ENCODE assay signal across 8 cellular contexts in the genomic region with DNA sequence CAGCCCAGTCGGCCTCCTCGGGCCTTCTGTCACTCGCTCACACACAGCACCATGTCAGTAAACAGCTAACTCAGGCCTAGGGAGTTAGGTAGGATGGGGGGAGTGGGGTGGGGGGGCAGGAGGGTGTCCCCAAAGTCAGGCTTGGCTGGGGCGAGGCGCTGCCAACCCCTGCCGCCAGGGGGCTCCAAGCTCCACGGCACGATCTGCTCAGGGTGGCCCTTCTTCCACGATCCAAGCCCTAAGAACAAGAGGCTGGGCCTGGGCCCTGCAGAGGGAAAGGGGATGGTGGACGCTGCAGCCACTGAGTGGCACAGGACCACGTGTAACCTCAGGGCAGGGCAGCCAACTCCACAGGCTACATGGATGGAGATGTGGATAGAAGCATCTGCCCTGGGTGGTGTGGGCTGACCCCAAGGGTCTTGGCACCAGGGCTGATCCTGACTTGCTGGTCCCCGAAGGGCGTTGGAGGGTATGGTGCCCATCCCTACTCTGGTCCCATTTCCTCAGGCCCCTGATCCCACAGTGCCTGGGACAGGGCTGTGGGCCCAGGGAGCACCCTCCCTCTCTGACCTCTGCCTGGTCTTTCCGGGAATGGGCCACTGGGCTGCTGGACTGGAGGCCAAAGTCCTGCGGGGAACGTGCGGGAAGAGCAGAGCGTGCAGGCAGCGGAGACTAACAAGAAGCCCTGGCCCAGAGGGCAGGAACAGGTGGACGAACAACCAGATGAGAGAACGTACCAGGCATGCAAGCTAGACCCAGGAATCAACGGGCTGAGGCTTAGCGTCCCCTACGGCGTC. TPM values are rescaled to one million over a fixed set of nuclear protein-coding genes. Genes with fewer than 3 reads are reported as not detected.
DNase-seq lines count a peak whose midpoint lies in the region; ATAC-seq and TF ChIP-seq lines count a peak whose summit lies in the region.

No MANE protein-coding gene starts in this region.

- H3K4me3 ChIP-seq in AG09309 (ENCODE audit: control insufficient read depth, low read depth, low read length) (no peak overlapping the region), Panc1 (ENCODE audit: low read depth in 2 of 2, low read length in 2 of 2) (no peak overlapping the region), foreskin fibroblast (ENCODE audit: low read depth in 1 of 2, low read length in 2 of 2) (no peak overlapping the region), tibial nerve (no peak overlapping the region)

- H3K27me3 Mint-ChIP-seq in activated T-helper 17 cell treated with anti-CD3 and anti-CD28 coated beads, Interleukin-2, amount 50 U/mL, for 72 hours, result no peaks in the 10 kb centered on the region
- H3K27me3 Mint-ChIP-seq in osteocyte (ENCODE audit: unreplicated experiment), result no peaks in the 10 kb centered on the region

- in situ Hi-C loops in Panc1 (cut with HindIII; ENCODE audit: low pct_unique_long_range_greater_than_20kb, low sequenced_read_pairs), result no loop called here

- intact Hi-C loops in Panc1 (cut with micrococcal nuclease; ENCODE audit: unreplicated experiment), result loop anchor here (5.0 kb wide), 1 partner anchor 42 kb away; no protein-coding TSS in a partner anchor

- H3K4me3 Mint-ChIP-seq in activated T-helper 17 cell treated with anti-CD3 and anti-CD28 coated beads, Interleukin-2, amount 50 U/mL, for 72 hours, result no peak overlapping the region
- no peak overlapping the region for H3K4me3 Mint-ChIP-seq in osteocyte (ENCODE audit: unreplicated experiment)

- BruUV-seq in Panc1 (replicated peaks; lab: Mats Ljungman, UMichigan), result no TSS peak

- 51 to 55% methylated on average over 22 to 25 of the region's 25 CpGs for WGBS in tibial nerve, 2 donors

- peak; percentile 7 for DNase-seq in AG09309 (ENCODE audit: low read depth)
- peak; percentile 91 for DNase-seq in GM20000 (ENCODE audit: low spot score)
- no peak for DNase-seq in Panc1 (ENCODE audit: low read depth, low spot score)
- peak; percentile 38 to 78 for DNase-seq in foreskin fibroblast
- no peak for DNase-seq in osteocyte (ENCODE audit: extremely low spot score, unreplicated experiment)
- DNase-seq in tibial nerve (ENCODE audit: low spot score in 2 of 2), result peak; percentile 52 to 72

- TF ChIP-seq CTCF in AG09309 (IDR thresholded peaks at IDR 0.05; ENCODE audit: control insufficient read depth, insufficient read depth, low read depth, low read length, missing control alignments), result peak; percentile 93
- peak; percentile 89 for TF ChIP-seq CTCF in GM20000 (IDR thresholded peaks at IDR 0.05; ENCODE audit: extremely low read depth, missing control alignments)
- TF ChIP-seq CTCF in Panc1 (IDR thresholded peaks at IDR 0.05), result peak; percentile 94
- peak; percentile 84 for TF ChIP-seq CTCF in foreskin fibroblast (IDR thresholded peaks at IDR 0.05; ENCODE audit: low read depth, low read length)
- TF ChIP-seq CTCF in osteocyte (IDR thresholded peaks at IDR 0.05), result peak; percentile 96
- peak; percentile 93 to 98 (median 96) for TF ChIP-seq CTCF in tibial nerve (IDR thresholded peaks at IDR 0.05)

- TF ChIP-seq EP300 in tibial nerve (IDR thresholded peaks at IDR 0.05), result peak in 1 of 2 donors; percentile 4

- H3K9me3 Mint-ChIP-seq in activated T-helper 17 cell treated with anti-CD3 and anti-CD28 coated beads, Interleukin-2, amount 50 U/mL, for 72 hours, result no peaks in the 10 kb centered on the region
- no peaks in the 10 kb centered on the region for H3K9me3 Mint-ChIP-seq in osteocyte (ENCODE audit: unreplicated experiment)

- no peaks in the 10 kb centered on the region for H3K4me1 Mint-ChIP-seq in activated T-helper 17 cell treated with anti-CD3 and anti-CD28 coated beads, Interleukin-2, amount 50 U/mL, for 72 hours
- H3K4me1 Mint-ChIP-seq in osteocyte (ENCODE audit: unreplicated experiment), result peaks cover 11% of the 10 kb centered on the region

- CTCF ChIA-PET in Panc1 (lab: Charles Lee), result interaction anchor here (0.6 to 2.0 kb wide), 3 partner anchors 30 to 524 kb away, joined by 4 to 10 read pairs (median 5); no protein-coding TSS in a partner anchor

- TF ChIP-seq POLR2A in tibial nerve (IDR thresholded peaks at IDR 0.05), result no peak

- H3K4me1 ChIP-seq in Panc1 (ENCODE audit: control insufficient read depth, insufficient read depth, low read length) (peaks cover 11% of the 10 kb centered on the region), tibial nerve (peaks cover 0 to 41% (median 8%) of the 10 kb centered on the region in 4 donors)

- H3K27ac ChIP-seq in Panc1 (ENCODE audit: low read length) (no peak overlapping the region), tibial nerve (peak overlapping the region in 3 of 4 donors; percentile 46 to 73 (median 69))

- POLR2A ChIA-PET in Panc1 (lab: Charles Lee), result interaction anchor here (0.6 kb wide), 1 partner anchor 173 kb away, joined by 3 read pairs; no protein-coding TSS in a partner anchor

- peak; percentile 77 for ATAC-seq in Panc1
- peak; percentile 84 for ATAC-seq in activated T-helper 17 cell treated with anti-CD3 and anti-CD28 coated beads, Interleukin-2, amount 50 U/mL, for 72 hours (replicated peaks)
- no peak for ATAC-seq in GM18520 (IDR thresholded peaks at IDR 0.05; ENCODE audit: unreplicated experiment)

- H3K36me3 Mint-ChIP-seq in activated T-helper 17 cell treated with anti-CD3 and anti-CD28 coated beads, Interleukin-2, amount 50 U/mL, for 72 hours (ENCODE audit: low read depth), result peaks cover 11% of the 10 kb centered on the region
- peaks cover 7% of the 10 kb centered on the region for H3K36me3 Mint-ChIP-seq in osteocyte (ENCODE audit: unreplicated experiment)

- no peaks in the 10 kb centered on the region for H3K36me3 ChIP-seq in Panc1 (ENCODE audit: control insufficient read depth, insufficient read depth, low read length)
- H3K36me3 ChIP-seq in tibial nerve, result peaks cover 0 to 86% (median 5%) of the 10 kb centered on the region in 3 donors

- no peak overlapping the region for H3K27ac Mint-ChIP-seq in activated T-helper 17 cell treated with anti-CD3 and anti-CD28 coated beads, Interleukin-2, amount 50 U/mL, for 72 hours
- H3K27ac Mint-ChIP-seq in osteocyte (ENCODE audit: unreplicated experiment), result no peak overlapping the region

- H3K9me3 ChIP-seq in Panc1 (ENCODE audit: control insufficient read depth, insufficient read depth, low read depth, low read length) (no peaks in the 10 kb centered on the region), tibial nerve (no peaks in the 10 kb centered on the region)

- H3K27me3 ChIP-seq in Panc1 (ENCODE audit: control insufficient read depth, insufficient read depth, low read length) (no peaks in the 10 kb centered on the region), tibial nerve (no peaks in the 10 kb centered on the region)

RNA-seq across cellular contexts. Expression of a gene that starts 29.1 kb away (rescaled TPM):
- total RNA-seq in Panc1 (2021; ENCODE audit: unreplicated experiment) (29.5 TPM), osteocyte (12.6 and 13.1 TPM in 2 replicates), tibial nerve (10 to 100 TPM; 34.8 to 40.6 (median 37.8) TPM)
- 38.4 TPM for polyA plus RNA-seq in Panc1 (2012; ENCODE audit: insufficient read length)
- 10 to 100 TPM; 14.1 to 21.4 TPM for total RNA-seq in activated T-helper 17 cell treated with anti-CD3 and anti-CD28 coated beads, Interleukin-2, amount 50 U/mL, for 72 hours

RNA-seq across cellular contexts. Expression of a gene that starts 29.1 kb away (rescaled TPM):
- total RNA-seq in Panc1 (2021; ENCODE audit: unreplicated experiment), result 108 TPM
- polyA plus RNA-seq in Panc1 (2012; ENCODE audit: insufficient read length), result 251 TPM
- total RNA-seq in activated T-helper 17 cell treated with anti-CD3 and anti-CD28 coated beads, Interleukin-2, amount 50 U/mL, for 72 hours, result 100 to 1,000 TPM in 1 of 2 donors, 10 to 100 TPM in 1; 53.4 to 133 TPM
- 92.1 and 94.1 TPM in 2 replicates for total RNA-seq in osteocyte
- total RNA-seq in tibial nerve, result 100 to 1,000 TPM; 212 to 306 (median 240) TPM

RNA-seq across cellular contexts. Expression of a gene that starts 45.9 kb away (rescaled TPM):
- total RNA-seq in Panc1 (2021; ENCODE audit: unreplicated experiment) (8.2 TPM), osteocyte (26.5 and 29.3 TPM in 2 replicates), tibial nerve (10 to 100 TPM; 47.5 to 98.3 (median 80.6) TPM)
- 11.1 TPM for polyA plus RNA-seq in Panc1 (2012; ENCODE audit: insufficient read length)
- total RNA-seq in activated T-helper 17 cell treated with anti-CD3 and anti-CD28 coated beads, Interleukin-2, amount 50 U/mL, for 72 hours, result 1 to 10 TPM; 1.0 to 1.2 TPM

RNA-seq across cellular contexts. Expression of a gene that starts 50.2 kb away (rescaled TPM):
- 32.2 TPM for total RNA-seq in Panc1 (2021; ENCODE audit: unreplicated experiment)
- 38.0 TPM for polyA plus RNA-seq in Panc1 (2012; ENCODE audit: insufficient read length)
- total RNA-seq in activated T-helper 17 cell treated with anti-CD3 and anti-CD28 coated beads, Interleukin-2, amount 50 U/mL, for 72 hours, result 10 to 100 TPM; 19.3 to 28.2 TPM
- total RNA-seq in osteocyte, result 24.9 and 28.1 TPM in 2 replicates
- total RNA-seq in tibial nerve, result 10 to 100 TPM; 31.7 to 56.7 (median 39.0) TPM

Comparison
In these comparisons a context has a peak if more than half of its experiments do, and no peak if none do; other contexts are left out.
1. DNase-seq: peak in AG09309 (single experiment), GM20000 (single experiment), foreskin fibroblast (2 of 2) and tibial nerve (2 of 2); none in Panc1 (single experiment) and osteocyte (single experiment).
2. Peak in every context shown above with its lines, with median percentiles within 50 percentile points of each other: CTCF ChIP-seq.